8 cellular contexts compared by ENCODE assay signal in the genomic region with DNA sequence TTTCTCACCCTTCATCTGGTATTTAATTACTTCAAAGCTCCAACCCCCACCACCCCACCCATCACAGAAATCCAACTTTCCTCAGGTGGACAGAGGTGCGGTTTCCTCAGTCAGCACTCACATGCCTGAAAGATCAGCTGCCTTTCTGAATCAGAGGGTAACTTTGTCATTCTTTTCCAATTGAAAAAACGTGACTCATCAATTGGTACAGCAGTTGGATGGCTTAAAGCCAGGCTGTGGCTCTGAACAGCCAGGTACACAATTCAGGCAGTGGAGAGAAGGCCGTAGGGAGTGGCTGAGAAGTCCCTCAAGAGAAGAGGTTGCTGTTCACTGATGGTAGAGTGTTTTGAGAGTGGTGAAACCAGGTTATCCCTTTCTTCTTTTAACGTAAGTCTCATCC.
DNase-seq lines count a peak whose midpoint lies in the region; ATAC-seq, FAIRE-seq and TF ChIP-seq lines count a peak whose summit lies in the region.
"Not testable (repeated sequence)": the region's sequence is repeated elsewhere in the genome, so short reads cannot be mapped to it uniquely, and the experiment has no call there.

No MANE protein-coding gene starts in this region.

- H3K14ac ChIP-seq in IMR-90 (replicated peaks; ENCODE audit: low read depth, low read length), result not testable (repeated sequence)

- H3K36me3 Mint-ChIP-seq in astrocyte (ENCODE audit: low read depth, unreplicated experiment), result not testable (repeated sequence)

- H2BK20ac ChIP-seq in IMR-90 (ENCODE audit: low read depth, low read length), result not testable (repeated sequence)

- TF ChIP-seq RAD21 in IMR-90 (IDR thresholded peaks at IDR 0.05; ENCODE audit: low read length), result not testable (repeated sequence)

- H3K36me3 ChIP-seq in IMR-90 (ENCODE audit: control insufficient read depth, insufficient read depth, low read length); OCI-LY3 (replicated peaks; ENCODE audit: low read depth, low read length); astrocyte (ENCODE audit: insufficient read depth, low read length); endothelial cell of umbilical vein (ENCODE audit: control insufficient read depth in 2 of 2, extremely low read depth in 1 of 2, insufficient read depth in 2 of 2, low read length in 2 of 2); heart right ventricle; upper lobe of right lung: not testable (repeated sequence)

- intact Hi-C loops in IMR-90 (cut with micrococcal nuclease); endothelial cell of umbilical vein (cut with micrococcal nuclease); heart right ventricle (cut with DNase I); upper lobe of right lung (cut with DNase I): not testable (repeated sequence)

- not testable (repeated sequence) for BruUV-seq in IMR-90 (replicated peaks; lab: Mats Ljungman, UMichigan); endothelial cell of umbilical vein (replicated peaks; lab: Mats Ljungman, UMichigan)

- not testable (repeated sequence) for TF ChIP-seq POLR2A in IMR-90 (IDR thresholded peaks at IDR 0.05; ENCODE audit: low read depth, low read length); endothelial cell of umbilical vein (IDR thresholded peaks at IDR 0.05; ENCODE audit: low read depth, low read length)

- not testable (repeated sequence) for H3K27me3 ChIP-seq in IMR-90 (ENCODE audit: control insufficient read depth, insufficient read depth, low read length); OCI-LY3 (ENCODE audit: low read depth, low read length); astrocyte (ENCODE audit: insufficient read depth, low read length); endothelial cell of umbilical vein (ENCODE audit: control insufficient read depth in 2 of 2, insufficient read depth in 2 of 2, low read length in 2 of 2); heart right ventricle; upper lobe of right lung

- H2BK15ac ChIP-seq in IMR-90 (ENCODE audit: low read depth, low read length), result not testable (repeated sequence)

- ATAC-seq in IMR-90 (ENCODE audit: low read depth); heart right ventricle: not testable (repeated sequence)
- peak; percentile 53 for ATAC-seq in upper lobe of right lung

- H3K4me1 ChIP-seq in IMR-90 (ENCODE audit: control insufficient read depth, insufficient read depth, low read length); upper lobe of right lung: not testable (repeated sequence)
- H3K4me1 ChIP-seq in OCI-LY3 (ENCODE audit: low read length), result peaks cover 46% of the 10 kb centered on the region
- peaks cover 13% of the 10 kb centered on the region for H3K4me1 ChIP-seq in astrocyte (ENCODE audit: insufficient read depth, low read length)
- peaks cover 15% of the 10 kb centered on the region for H3K4me1 ChIP-seq in endothelial cell of umbilical vein (ENCODE audit: control insufficient read depth, extremely low read depth, insufficient read depth, low read length)
- peaks cover 0 to 40% (median 12%) of the 10 kb centered on the region in 9 donors for H3K4me1 ChIP-seq in heart right ventricle

- not testable (repeated sequence) for H2AK9ac ChIP-seq in IMR-90 (replicated peaks; ENCODE audit: low read depth, low read length, poor library complexity)

- in situ Hi-C loops in IMR-90 (cut with MboI; ENCODE audit: low sequenced_read_pairs), result not testable (repeated sequence)

- H3K23ac ChIP-seq in IMR-90 (ENCODE audit: low read depth, low read length), result not testable (repeated sequence)

- not testable (repeated sequence) for H3K27ac ChIP-seq in IMR-90 (ENCODE audit: insufficient read depth, low read length); astrocyte (ENCODE audit: low read depth, low read length); endothelial cell of umbilical vein (ENCODE audit: insufficient read depth, low read depth, low read length); upper lobe of right lung
- H3K27ac ChIP-seq in OCI-LY3 (ENCODE audit: low read length) (peak overlapping the region; percentile 35; the same call in 1 of the 2 replicates), heart right ventricle (peak overlapping the region in 6 of 10 donors; percentile 16 to 67 (median 44))

- H4K8ac ChIP-seq in IMR-90 (ENCODE audit: low read depth in 2 of 2, low read length in 2 of 2), result not testable (repeated sequence)

- H4K20me1 ChIP-seq in IMR-90 (ENCODE audit: insufficient read depth, low read length); OCI-LY3 (ENCODE audit: insufficient read depth, low read length); astrocyte (ENCODE audit: insufficient read depth, low read length); endothelial cell of umbilical vein (replicated peaks; ENCODE audit: control insufficient read depth, extremely low read depth, insufficient read depth, low read length): not testable (repeated sequence)

- H3K18ac ChIP-seq in IMR-90 (ENCODE audit: low read depth, low read length), result not testable (repeated sequence)

- H3K79me2 ChIP-seq in OCI-LY3 (ENCODE audit: low read length); astrocyte (ENCODE audit: insufficient read depth, low read length); endothelial cell of umbilical vein (ENCODE audit: control insufficient read depth, insufficient read depth, low read length): not testable (repeated sequence)

- dilution Hi-C loops in IMR-90 (cut with HindIII; ENCODE audit: low sequenced_read_pairs, unreplicated experiment); endothelial cell of umbilical vein (cut with MboI; ENCODE audit: extremely low pct_ligation_motif_present, low sequenced_read_pairs): not testable (repeated sequence)

- H3K4me2 ChIP-seq in IMR-90 (ENCODE audit: low read depth, low read length); OCI-LY3 (ENCODE audit: low read length); endothelial cell of umbilical vein (ENCODE audit: insufficient read depth, low read length): not testable (repeated sequence)
- peak overlapping the region; percentile 39 for H3K4me2 ChIP-seq in astrocyte (ENCODE audit: low read length)

- POLR2A ChIA-PET in IMR-90 (lab: Charles Lee; ENCODE audit: unreplicated experiment); endothelial cell of umbilical vein (lab: Charles Lee): not testable (repeated sequence)

- not testable (repeated sequence) for H4K5ac ChIP-seq in IMR-90 (ENCODE audit: low read depth, low read length)

- not testable (repeated sequence) for FAIRE-seq in astrocyte (lab: Jason Lieb, UNC)
- peak; percentile 78 for FAIRE-seq in endothelial cell of umbilical vein (lab: Jason Lieb, UNC)

- not testable (repeated sequence) for H3K9me3 ChIP-seq in IMR-90 (ENCODE audit: control insufficient read depth, insufficient read depth, low read length); OCI-LY3 (ENCODE audit: insufficient read depth, low read length); astrocyte (ENCODE audit: insufficient read depth, low read depth, low read length); endothelial cell of umbilical vein (replicated peaks; ENCODE audit: control insufficient read depth, insufficient read depth, low read length); heart right ventricle; upper lobe of right lung

- H3K79me1 ChIP-seq in IMR-90 (ENCODE audit: low read depth in 1 of 2, low read length in 2 of 2), result peaks cover 8 to 41% of the 10 kb centered on the region in 2 experiments

- CTCF ChIA-PET in IMR-90 (lab: Yijun Ruan, JAX), result not testable (repeated sequence)
- CTCF ChIA-PET in endothelial cell of umbilical vein (lab: Charles Lee), result interaction anchor here (0.9 kb wide), 1 partner anchor 42 kb away, joined by 3 read pairs; no protein-coding TSS in a partner anchor

- not testable (repeated sequence) for H3K4me3 Mint-ChIP-seq in astrocyte (ENCODE audit: unreplicated experiment)

- not testable (repeated sequence) for H4K91ac ChIP-seq in IMR-90 (ENCODE audit: insufficient read depth, low read depth, low read length)

- H3K27me3 Mint-ChIP-seq in astrocyte (ENCODE audit: low read depth, unreplicated experiment), result not testable (repeated sequence)

- H3K4me3 ChIP-seq in IMR-90 (ENCODE audit: insufficient read depth, low read depth, low read length); OCI-LY3 (ENCODE audit: low read length); astrocyte (ENCODE audit: insufficient read depth, low read depth, low read length); endothelial cell of umbilical vein (replicated peaks in 1 of 3; ENCODE audit: insufficient read depth in 1 of 3, low read depth in 1 of 3, low read length in 3 of 3); heart right ventricle; upper lobe of right lung: not testable (repeated sequence)

- H3K27ac Mint-ChIP-seq in astrocyte (ENCODE audit: unreplicated experiment), result peak overlapping the region; percentile 34

- not testable (repeated sequence) for H2AK5ac ChIP-seq in IMR-90 (ENCODE audit: low read depth, low read length)

- H3K9me1 ChIP-seq in IMR-90 (ENCODE audit: insufficient read depth, low read length); endothelial cell of umbilical vein (replicated peaks; ENCODE audit: control insufficient read depth, extremely low read depth, insufficient read depth, low read length): not testable (repeated sequence)

- H3K4ac ChIP-seq in IMR-90 (ENCODE audit: low read depth, low read length), result not testable (repeated sequence)

- TF ChIP-seq CTCF in IMR-90 (conservative IDR thresholded peaks at IDR 0.05; ENCODE audit: low read depth, low read length); OCI-LY3 (IDR thresholded peaks at IDR 0.05; ENCODE audit: low read depth, low read length); astrocyte (IDR thresholded peaks at IDR 0.05; ENCODE audit: insufficient read depth, low read depth, low read length); endothelial cell of umbilical vein (IDR thresholded peaks at IDR 0.05; ENCODE audit: extremely low read depth in 1 of 2, insufficient read depth in 1 of 2, low read depth in 1 of 2, low read length in 2 of 2); heart right ventricle (IDR thresholded peaks at IDR 0.05); upper lobe of right lung (IDR thresholded peaks at IDR 0.05): not testable (repeated sequence)

- peak; percentile 35 for DNase-seq in DMS53 treated with DMSO at 0.1 percent for 48 hours (lab: John Stamatoyannopoulos, UW; ENCODE audit: unreplicated experiment)
- peak; percentile 52 for DNase-seq in IMR-90
- DNase-seq in astrocyte (ENCODE audit: low read depth), result peak; percentile 54
- peak; percentile 58 for DNase-seq in endothelial cell of umbilical vein (ENCODE audit: low read depth, low spot score)
- not testable (repeated sequence) for DNase-seq in heart right ventricle, upper lobe of right lung
- peak; percentile 57 for DNase-seq in myocyte (ENCODE audit: low read depth)

- H3K4me1 Mint-ChIP-seq in astrocyte (ENCODE audit: low read depth, unreplicated experiment), result peaks cover 21% of the 10 kb centered on the region

- not testable (repeated sequence) for H2AFZ ChIP-seq in IMR-90 (replicated peaks; ENCODE audit: low read length, poor library complexity); OCI-LY3 (ENCODE audit: low read depth, low read length); astrocyte (ENCODE audit: low read depth, low read length); endothelial cell of umbilical vein (ENCODE audit: low read depth, low read length)

- not testable (repeated sequence) for H2BK120ac ChIP-seq in IMR-90 (ENCODE audit: low read depth, low read length)

- H3K9ac ChIP-seq in IMR-90 (ENCODE audit: low read depth, low read length); OCI-LY3 (ENCODE audit: low read length); astrocyte (ENCODE audit: low read length); endothelial cell of umbilical vein (replicated peaks; ENCODE audit: extremely low read depth, insufficient read depth, low read length): not testable (repeated sequence)

- H3K56ac ChIP-seq in IMR-90 (ENCODE audit: extremely low read depth, insufficient read depth, low read length), result not testable (repeated sequence)

- 71% methylated on average over 1 of the region's 4 CpGs; no CpG with 5 or more reads in 1 of the 2 experiments for WGBS in IMR-90 (ENCODE audit: extremely low coverage in 2 of 2, insufficient read length in 1 of 2), 2 experiments
- WGBS in heart right ventricle, 2 donors, result 75 to 79% methylated on average over 4 of the region's 4 CpGs

- not testable (repeated sequence) for H2BK5ac ChIP-seq in IMR-90 (ENCODE audit: low read depth, low read length, poor library complexity, severe bottlenecking)

- not testable (repeated sequence) for H3K9me3 Mint-ChIP-seq in astrocyte (ENCODE audit: unreplicated experiment)
